In the genomic region with DNA sequence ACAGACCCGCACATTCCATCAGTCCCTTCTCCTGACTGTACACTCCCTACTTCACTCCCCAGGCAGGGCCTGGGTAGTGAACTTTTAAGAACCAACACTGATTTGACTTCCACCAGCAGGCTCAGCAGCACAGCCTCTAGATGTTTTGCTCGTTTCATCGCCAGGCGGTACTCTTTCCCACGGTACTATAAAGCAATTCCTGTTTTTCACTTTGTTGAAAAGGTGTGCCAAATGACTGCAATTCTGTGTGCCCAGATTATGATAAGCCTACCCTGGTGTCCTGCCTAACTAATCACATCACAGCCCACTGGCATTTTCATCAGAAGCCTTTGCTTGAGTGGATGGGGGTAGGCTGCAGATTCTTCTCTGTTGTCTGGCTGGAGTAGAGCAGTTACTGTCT, we compare ENCODE assay signal across 15 cellular contexts. TPM values are rescaled to one million over a fixed set of nuclear protein-coding genes. Genes with fewer than 3 reads are reported as not detected.
DNase-seq lines count a peak whose midpoint lies in the region; ATAC-seq and TF ChIP-seq lines count a peak whose summit lies in the region.
"Had no signal": no experiment of that assay in that cellular context is flagged by ENCODE, and none has a peak within 500 bp of the region (broad histone marks: within the 10 kb centered on the region; RNA-seq: fewer than 3 reads in every experiment).

No MANE protein-coding gene starts in this region.

- H3K4me3 ChIP-seq in ACC112 (ENCODE audit: low read depth, low read length) (no peak overlapping the region), IMR-90 (ENCODE audit: insufficient read depth, low read depth, low read length) (no peak overlapping the region), skeletal muscle tissue (ENCODE audit: low read length in 3 of 3) (no peak overlapping the region), lower lobe of right lung (no peak overlapping the region)
- H3K4me3 ChIP-seq: MG63 had no signal

- no peak overlapping the region; the same call in 1 of the 2 replicates for H3K18ac ChIP-seq in IMR-90 (ENCODE audit: low read depth, low read length)

- H4K8ac ChIP-seq in IMR-90 (ENCODE audit: low read depth in 2 of 2, low read length in 2 of 2) = no peak overlapping the region

- H4K20me1 ChIP-seq in IMR-90 (ENCODE audit: insufficient read depth, low read length) = 0 out of 2 replicates have a peak, but pooled peaks cover 3% of the 10 kb centered on the region

- H3K4me2 ChIP-seq in IMR-90 (ENCODE audit: low read depth, low read length) = no peak overlapping the region

- H3K9me1 ChIP-seq in IMR-90 (ENCODE audit: insufficient read depth, low read length) = peaks cover 10% of the 10 kb centered on the region

- intact Hi-C loops in IMR-90 (cut with micrococcal nuclease) = no loop called here
- intact Hi-C loops in left colon (cut with DNase I, micrococcal nuclease) = no loop called here
- intact Hi-C loops in lower lobe of right lung (cut with DNase I) = no loop called here

- H3K27me3 ChIP-seq in ACC112 (ENCODE audit: insufficient read depth, low read length) (no peaks in the 10 kb centered on the region), IMR-90 (ENCODE audit: control insufficient read depth, insufficient read depth, low read length) (no peaks in the 10 kb centered on the region), skeletal muscle tissue (ENCODE audit: control insufficient read depth in 3 of 3, insufficient read depth in 3 of 3, low read length in 3 of 3) (no peaks in the 10 kb centered on the region), lower lobe of right lung (ENCODE audit: low read depth) (no peaks in the 10 kb centered on the region)
- H3K27me3 ChIP-seq: MG63 had no signal

- H3K9me3 ChIP-seq in IMR-90 (ENCODE audit: control insufficient read depth, insufficient read depth, low read length) (no peaks in the 10 kb centered on the region), skeletal muscle tissue (ENCODE audit: control insufficient read depth in 3 of 3, low read length in 3 of 3) (no peaks in the 10 kb centered on the region), lower lobe of right lung (no peaks in the 10 kb centered on the region)
- H3K9me3 ChIP-seq: MG63 had no signal

- peaks cover 43% of the 10 kb centered on the region for H3K4me1 ChIP-seq in ACC112 (ENCODE audit: control insufficient read depth, insufficient read depth, low read length, unreplicated experiment)
- H3K4me1 ChIP-seq in IMR-90 (ENCODE audit: control insufficient read depth, insufficient read depth, low read length) = peaks cover 12% of the 10 kb centered on the region
- H3K4me1 ChIP-seq in skeletal muscle tissue (ENCODE audit: control insufficient read depth in 3 of 3, insufficient read depth in 3 of 3, low read length in 3 of 3) = peaks cover 13 to 22% (median 14%) of the 10 kb centered on the region in 3 donors
- H3K4me1 ChIP-seq in lower lobe of right lung = peaks cover 25% of the 10 kb centered on the region

- no peak overlapping the region for H3K23ac ChIP-seq in IMR-90 (ENCODE audit: low read depth, low read length)

- H4K91ac ChIP-seq in IMR-90 (ENCODE audit: insufficient read depth, low read depth, low read length) = no peak overlapping the region

- H3K36me3 ChIP-seq in ACC112 (ENCODE audit: insufficient read depth, low read length) = 0 out of 2 replicates have a peak, but pooled peaks cover 5% of the 10 kb centered on the region
- H3K36me3 ChIP-seq in IMR-90 (ENCODE audit: control insufficient read depth, insufficient read depth, low read length) = 0 out of 2 replicates have a peak, but pooled peaks cover 1% of the 10 kb centered on the region
- no peaks in the 10 kb centered on the region for H3K36me3 ChIP-seq in skeletal muscle tissue (ENCODE audit: control insufficient read depth in 3 of 3, insufficient read depth in 3 of 3, low read length in 3 of 3)
- no peaks in the 10 kb centered on the region for H3K36me3 ChIP-seq in lower lobe of right lung
- H3K36me3 ChIP-seq: MG63 had no signal

- H3K79me2 ChIP-seq in ACC112 (ENCODE audit: control insufficient read depth, insufficient read depth, low read length, unreplicated experiment) = peaks cover 10% of the 10 kb centered on the region

- no peak overlapping the region for H2BK15ac ChIP-seq in IMR-90 (ENCODE audit: low read depth, low read length)

- WGBS in IMR-90 (ENCODE audit: extremely low coverage in 2 of 2, insufficient read length in 1 of 2), 2 experiments = 93% methylated on average over 5 of the region's 5 CpGs; no CpG with 5 or more reads in 1 of the 2 experiments

- H3K9ac ChIP-seq in IMR-90 (ENCODE audit: low read depth, low read length) (no peak overlapping the region), skeletal muscle tissue (ENCODE audit: low read depth in 1 of 3, low read length in 3 of 3) (no peak overlapping the region)

- no peak overlapping the region for H3K14ac ChIP-seq in IMR-90 (replicated peaks; ENCODE audit: low read depth, low read length)

- POLR2A ChIA-PET in IMR-90 (lab: Charles Lee; ENCODE audit: unreplicated experiment) = no interaction called here

- no peak overlapping the region for H2BK5ac ChIP-seq in IMR-90 (ENCODE audit: low read depth, low read length, poor library complexity, severe bottlenecking)

- H2BK20ac ChIP-seq in IMR-90 (ENCODE audit: low read depth, low read length) = no peak overlapping the region

- no peak overlapping the region for H3K56ac ChIP-seq in IMR-90 (ENCODE audit: extremely low read depth, insufficient read depth, low read length)

- H2AFZ ChIP-seq in ACC112 (ENCODE audit: low read length, unreplicated experiment) = no peak overlapping the region
- H2AFZ ChIP-seq in IMR-90 (replicated peaks; ENCODE audit: low read length, poor library complexity) = no peak overlapping the region

- no peak overlapping the region for H4K5ac ChIP-seq in IMR-90 (ENCODE audit: low read depth, low read length)

- TF ChIP-seq CTCF in IMR-90 (conservative IDR thresholded peaks at IDR 0.05; ENCODE audit: low read depth, low read length) (no peak), lower lobe of right lung (IDR thresholded peaks at IDR 0.05) (no peak)

- BruUV-seq in IMR-90 (replicated peaks; lab: Mats Ljungman, UMichigan) = no TSS peak

- ATAC-seq in IMR-90 (ENCODE audit: low read depth) (no peak), left colon (peak; percentile 86), lower lobe of right lung (no peak)

- DNase-seq in IMR-90 (no peak), left colon (no peak), SW 1271 (lab: John Stamatoyannopoulos, UW) (no peak), lower lobe of right lung (no peak), kidney tubule cell (ENCODE audit: low spot score) (no peak)
- DNase-seq: COR-L47, DMS153, HFFc6, MG63, NCI-H1092, NCI-H1694, NCI-H226, Right ventricle myocardium superior had no signal

- dilution Hi-C loops in IMR-90 (cut with HindIII; ENCODE audit: low sequenced_read_pairs, unreplicated experiment) = no loop called here

- H3K79me1 ChIP-seq in IMR-90 (ENCODE audit: low read depth in 1 of 2, low read length in 2 of 2) = peaks cover 21 to 49% of the 10 kb centered on the region in 2 experiments

- CTCF ChIA-PET in IMR-90 (lab: Yijun Ruan, JAX) = no interaction called here

- H2AK9ac ChIP-seq in IMR-90 (replicated peaks; ENCODE audit: low read depth, low read length, poor library complexity) = peak overlapping the region; percentile 23

- no peak for TF ChIP-seq POLR2A in IMR-90 (IDR thresholded peaks at IDR 0.05; ENCODE audit: low read depth, low read length)

- H2BK120ac ChIP-seq in IMR-90 (ENCODE audit: low read depth, low read length) = no peak overlapping the region

- in situ Hi-C loops in IMR-90 (cut with MboI; ENCODE audit: low sequenced_read_pairs) = loop anchor here (25.0 kb wide), 1 partner anchor 1077 kb away; a partner anchor contains a TSS

- no peak for TF ChIP-seq RAD21 in IMR-90 (IDR thresholded peaks at IDR 0.05; ENCODE audit: low read length)

- H3K27ac ChIP-seq in ACC112 (ENCODE audit: low read depth, low read length) (peak overlapping the region; percentile 98; the same call in 1 of the 2 replicates), IMR-90 (ENCODE audit: insufficient read depth, low read length) (no peak overlapping the region), skeletal muscle tissue (ENCODE audit: low read depth, low read length) (peak overlapping the region; percentile 85), lower lobe of right lung (no peak overlapping the region)

- H2AK5ac ChIP-seq in IMR-90 (ENCODE audit: low read depth, low read length) = peak overlapping the region; percentile 43; the same call in 1 of the 2 replicates

- no peak overlapping the region; the same call in 1 of the 2 replicates for H3K4ac ChIP-seq in IMR-90 (ENCODE audit: low read depth, low read length)

TF ChIP-seq in IMR-90, 13 proteins besides CTCF, POLR2A, EP300 and RAD21 (continues in another document):
- TF ChIP-seq, protein P1, sequence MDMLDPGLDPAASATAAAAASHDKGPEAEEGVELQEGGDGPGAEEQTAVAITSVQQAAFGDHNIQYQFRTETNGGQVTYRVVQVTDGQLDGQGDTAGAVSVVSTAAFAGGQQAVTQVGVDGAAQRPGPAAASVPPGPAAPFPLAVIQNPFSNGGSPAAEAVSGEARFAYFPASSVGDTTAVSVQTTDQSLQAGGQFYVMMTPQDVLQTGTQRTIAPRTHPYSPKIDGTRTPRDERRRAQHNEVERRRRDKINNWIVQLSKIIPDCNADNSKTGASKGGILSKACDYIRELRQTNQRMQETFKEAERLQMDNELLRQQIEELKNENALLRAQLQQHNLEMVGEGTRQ (IDR thresholded peaks at IDR 0.05; ENCODE audit: low read depth, low read length) = no peak
- TF ChIP-seq MAFK (IDR thresholded peaks at IDR 0.05; ENCODE audit: low read depth, low read length) (no peak), NFE2L2 (IDR thresholded peaks at IDR 0.05; ENCODE audit: low read depth, low read length) (no peak), SMC3 (IDR thresholded peaks at IDR 0.05; ENCODE audit: low read depth, low read length) (no peak), MXI1 (IDR thresholded peaks at IDR 0.05; ENCODE audit: borderline replicate concordance, low read depth, low read length) (no peak)

RNA-seq across cellular contexts. Expression of a gene that starts 12.9 kb away (rescaled TPM):
- 92.3 and 124 TPM in 2 replicates for total RNA-seq in IMR-90 (2012; rRNA removed)
- 20.1 and 30.2 TPM in 2 replicates for polyA plus RNA-seq in IMR-90 (2012; rRNA removed)
- polyA plus RNA-seq in IMR-90 (2012; cell fraction: cytosol; rRNA removed) = 6.5 and 6.6 TPM in 2 replicates
- 3.8 and 25.2 TPM in 2 replicates for polyA plus RNA-seq in IMR-90 (2012; cell fraction: nucleus; rRNA removed; ENCODE audit: low replicate concordance)
- 10 to 100 TPM; 73.4 to 79.3 TPM for total RNA-seq in left colon
- 64.7 TPM for total RNA-seq in skeletal muscle tissue
- total RNA-seq in lower lobe of right lung = 78.4 TPM

RNA-seq across cellular contexts. Expression of a gene that starts 21.4 kb away (rescaled TPM):
- 243 TPM in 2 replicates for total RNA-seq in IMR-90 (2012; rRNA removed)
- polyA plus RNA-seq in IMR-90 (2012; rRNA removed) = 102 and 173 TPM in 2 replicates
- 93.7 and 177 TPM in 2 replicates for polyA plus RNA-seq in IMR-90 (2012; cell fraction: cytosol; rRNA removed)
- polyA plus RNA-seq in IMR-90 (2012; cell fraction: nucleus; rRNA removed; ENCODE audit: low replicate concordance) = 48.2 and 96.3 TPM in 2 replicates
- 100 to 1,000 TPM; 284 to 402 TPM for total RNA-seq in left colon
- total RNA-seq in skeletal muscle tissue = 28.7 TPM
- total RNA-seq in lower lobe of right lung = 352 TPM

RNA-seq across cellular contexts. Expression of a gene that starts 47.4 kb away (rescaled TPM):
- total RNA-seq in IMR-90 (2012; rRNA removed) (45.2 and 50.3 TPM in 2 replicates), left colon (100 to 1,000 TPM in 1 of 2 donors, 10 to 100 TPM in 1; 72.8 to 114 TPM), skeletal muscle tissue (5.2 TPM), lower lobe of right lung (42.4 TPM)
- polyA plus RNA-seq in IMR-90 (2012; rRNA removed) = 29.2 and 30.5 TPM in 2 replicates
- 8.8 and 15.7 TPM in 2 replicates for polyA plus RNA-seq in IMR-90 (2012; cell fraction: cytosol; rRNA removed)
- 4.2 and 15.3 TPM in 2 replicates for polyA plus RNA-seq in IMR-90 (2012; cell fraction: nucleus; rRNA removed; ENCODE audit: low replicate concordance)

Comparison
In these comparisons a context has a peak if more than half of its experiments do, and no peak if none do; other contexts are left out.
1. H3K27ac ChIP-seq: peak in ACC112 (single experiment) and skeletal muscle tissue (single experiment); none in IMR-90 (single experiment) and lower lobe of right lung (single experiment).